In the genomic region with DNA sequence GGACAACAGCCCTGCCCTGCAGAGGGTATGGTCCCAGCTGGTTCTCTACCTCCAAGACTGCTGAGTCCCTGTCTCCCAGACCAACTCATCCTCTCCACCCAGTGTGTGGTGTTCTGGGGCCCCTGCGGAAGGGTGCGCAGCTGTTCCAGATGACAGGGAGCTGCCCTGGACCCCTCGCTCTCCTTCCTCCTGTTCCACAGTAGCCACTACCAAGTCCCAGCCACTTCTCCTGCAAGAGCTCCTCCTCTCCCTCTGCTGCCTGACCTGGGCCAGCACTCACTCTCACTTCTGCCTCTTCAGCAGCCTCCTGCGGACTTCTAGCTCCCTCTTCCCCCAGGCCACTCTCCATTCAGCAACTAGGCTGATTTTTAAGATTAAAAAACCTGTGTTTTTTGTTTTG, we compare ENCODE assay signal across 20 cellular contexts. TPM values are rescaled to one million over a fixed set of nuclear protein-coding genes. Genes with fewer than 3 reads are reported as not detected.
A peak's percentile ranks its signal among the peaks of the same experiment; 100 is the strongest.
DNase-seq lines count a peak whose midpoint lies in the region; ATAC-seq, FAIRE-seq and TF ChIP-seq lines count a peak whose summit lies in the region.
"Had no signal": no experiment of that assay in that cellular context is flagged by ENCODE, and none has a peak within 500 bp of the region (broad histone marks: within the 10 kb centered on the region; RNA-seq: fewer than 3 reads in every experiment).

No MANE protein-coding gene starts in this region.

- peaks cover 29% of the 10 kb centered on the region for H3K27me3 Mint-ChIP-seq in T-helper 17 cell
- H3K27me3 Mint-ChIP-seq in progenitor cell of endocrine pancreas: peaks cover 2% of the 10 kb centered on the region

- peaks cover 7% of the 10 kb centered on the region for H3K9me3 Mint-ChIP-seq in progenitor cell of endocrine pancreas (ENCODE audit: low read depth)

- H2AK5ac ChIP-seq in IMR-90 (ENCODE audit: low read depth, low read length): no peak overlapping the region

- no peak for DNase-seq in IMR-90
- no peak for DNase-seq in T-helper 17 cell
- DNase-seq in islet precursor cell: peak; percentile 50
- no peak for DNase-seq in progenitor cell of endocrine pancreas (ENCODE audit: low spot score, unreplicated experiment)
- no peak for DNase-seq in T-helper 9 cell
- DNase-seq in small intestine: no peak
- DNase-seq: C1 segment of cervical spinal cord; CD8-positive, alpha-beta memory T cell; DMS79; H7; MM.1S; NCI-H187; NCI-H2107; NCI-H510A; NCI-H748 treated with DMSO at 0.1 percent for 48 hours; SHP77; SK-N-SH had no signal

- H3K9me3 ChIP-seq in IMR-90 (ENCODE audit: control insufficient read depth, insufficient read depth, low read length) (no peaks in the 10 kb centered on the region), T-helper 17 cell (ENCODE audit: control insufficient read depth, low read length, poor library complexity, severe bottlenecking) (no peaks in the 10 kb centered on the region), small intestine (ENCODE audit: control insufficient read depth, low read depth) (no peaks in the 10 kb centered on the region)
- H3K9me3 ChIP-seq: SK-N-SH had no signal

- TF ChIP-seq RAD21 in IMR-90 (IDR thresholded peaks at IDR 0.05; ENCODE audit: low read length): no peak

- 92% methylated on average over 2 of the region's 4 CpGs; no CpG with 5 or more reads in 1 of the 2 experiments for WGBS in IMR-90 (ENCODE audit: extremely low coverage in 2 of 2, insufficient read length in 1 of 2), 2 experiments
- 71 to 85% (median 72%) methylated on average over 4 of the region's 4 CpGs for WGBS in small intestine, 3 donors

- dilution Hi-C loops in IMR-90 (cut with HindIII; ENCODE audit: low sequenced_read_pairs, unreplicated experiment): no loop called here

- no peaks in the 10 kb centered on the region for H3K36me3 ChIP-seq in IMR-90 (ENCODE audit: control insufficient read depth, insufficient read depth, low read length)
- no peaks in the 10 kb centered on the region for H3K36me3 ChIP-seq in small intestine (ENCODE audit: control insufficient read depth in 2 of 2, insufficient read depth in 2 of 2, low read length in 2 of 2)

- no peak overlapping the region for H2BK20ac ChIP-seq in IMR-90 (ENCODE audit: low read depth, low read length)

- TF ChIP-seq POLR2A in IMR-90 (IDR thresholded peaks at IDR 0.05; ENCODE audit: low read depth, low read length): no peak

- BruUV-seq in IMR-90 (replicated peaks; lab: Mats Ljungman, UMichigan): no TSS peak

- no peak overlapping the region for H2BK15ac ChIP-seq in IMR-90 (ENCODE audit: low read depth, low read length)

- POLR2A ChIA-PET in IMR-90 (lab: Charles Lee; ENCODE audit: unreplicated experiment): no interaction called here

- H3K79me1 ChIP-seq in IMR-90 (ENCODE audit: low read depth in 1 of 2, low read length in 2 of 2): no peaks in the 10 kb centered on the region

- CTCF ChIA-PET in IMR-90 (lab: Yijun Ruan, JAX): interaction anchor here (1.2 to 1.6 kb wide), 2 partner anchors 19 to 299 kb away, joined by 3 to 8 read pairs; no protein-coding TSS in a partner anchor

- peaks cover 10% of the 10 kb centered on the region for H3K4me1 Mint-ChIP-seq in T-helper 17 cell
- peaks cover 10% of the 10 kb centered on the region for H3K4me1 Mint-ChIP-seq in progenitor cell of endocrine pancreas (ENCODE audit: low read depth)

- no peak overlapping the region for H3K4ac ChIP-seq in IMR-90 (ENCODE audit: low read depth, low read length)

- H4K20me1 ChIP-seq in IMR-90 (ENCODE audit: insufficient read depth, low read length): no peaks in the 10 kb centered on the region

- no peak overlapping the region for H3K14ac ChIP-seq in IMR-90 (replicated peaks; ENCODE audit: low read depth, low read length)

- H2AK9ac ChIP-seq in IMR-90 (replicated peaks; ENCODE audit: low read depth, low read length, poor library complexity): no peak overlapping the region

- H3K18ac ChIP-seq in IMR-90 (ENCODE audit: low read depth, low read length): no peak overlapping the region

- no peak overlapping the region for H4K8ac ChIP-seq in IMR-90 (ENCODE audit: low read depth in 2 of 2, low read length in 2 of 2)

- no peak overlapping the region for H2BK120ac ChIP-seq in IMR-90 (ENCODE audit: low read depth, low read length)

- TF ChIP-seq CTCF in IMR-90 (conservative IDR thresholded peaks at IDR 0.05; ENCODE audit: low read depth, low read length): no peak
- no peak for TF ChIP-seq CTCF in progenitor cell of endocrine pancreas (IDR thresholded peaks at IDR 0.05; ENCODE audit: unreplicated experiment)

- H3K27ac ChIP-seq in IMR-90 (ENCODE audit: insufficient read depth, low read length) (no peak overlapping the region), small intestine (ENCODE audit: low read depth in 1 of 2, low read length in 1 of 2) (no peak overlapping the region)

- ATAC-seq in IMR-90 (ENCODE audit: low read depth) (no peak), T-helper 17 cell (no peak), HG02938 (IDR thresholded peaks at IDR 0.05; ENCODE audit: unreplicated experiment) (no peak)

- H3K4me1 ChIP-seq in IMR-90 (ENCODE audit: control insufficient read depth, insufficient read depth, low read length) (no peaks in the 10 kb centered on the region), small intestine (ENCODE audit: control insufficient read depth in 2 of 2, insufficient read depth in 1 of 2, low read depth in 1 of 2, low read length in 1 of 2) (no peaks in the 10 kb centered on the region)

- H3K27me3 ChIP-seq in IMR-90 (ENCODE audit: control insufficient read depth, insufficient read depth, low read length) (peaks cover 3% of the 10 kb centered on the region; the same call in 1 of the 2 replicates), small intestine (ENCODE audit: control insufficient read depth in 2 of 2, insufficient read depth in 2 of 2, low read length in 2 of 2) (no peaks in the 10 kb centered on the region)

- H3K23ac ChIP-seq in IMR-90 (ENCODE audit: low read depth, low read length): no peak overlapping the region

- H2BK5ac ChIP-seq in IMR-90 (ENCODE audit: low read depth, low read length, poor library complexity, severe bottlenecking): no peak overlapping the region

- no peaks in the 10 kb centered on the region for H3K9me1 ChIP-seq in IMR-90 (ENCODE audit: insufficient read depth, low read length)

- peak overlapping the region; percentile 24 for H2AFZ ChIP-seq in IMR-90 (replicated peaks; ENCODE audit: low read length, poor library complexity)

- H3K4me2 ChIP-seq in IMR-90 (ENCODE audit: low read depth, low read length): no peak overlapping the region
- H3K4me2 ChIP-seq: SK-N-SH had no signal

- no peak overlapping the region for H4K91ac ChIP-seq in IMR-90 (ENCODE audit: insufficient read depth, low read depth, low read length)

- H3K9ac ChIP-seq in IMR-90 (ENCODE audit: low read depth, low read length): no peak overlapping the region
- H3K9ac ChIP-seq: SK-N-SH had no signal

- H4K5ac ChIP-seq in IMR-90 (ENCODE audit: low read depth, low read length): no peak overlapping the region

- H3K4me3 Mint-ChIP-seq in T-helper 17 cell (no peak overlapping the region), progenitor cell of endocrine pancreas (ENCODE audit: low read depth) (no peak overlapping the region)
- H3K4me3 Mint-ChIP-seq: CD8-positive, alpha-beta memory T cell had no signal

- peak overlapping the region; percentile 87 for H3K27ac Mint-ChIP-seq in T-helper 17 cell
- peak overlapping the region; percentile 10 for H3K27ac Mint-ChIP-seq in progenitor cell of endocrine pancreas

- no peak for FAIRE-seq in small intestine (lab: Jason Lieb, UNC)
- FAIRE-seq: D721Med, HTR-8/SVneo had no signal

- H3K4me3 ChIP-seq in IMR-90 (ENCODE audit: insufficient read depth, low read depth, low read length) (no peak overlapping the region), small intestine (ENCODE audit: low read depth in 1 of 2, low read length in 2 of 2) (no peak overlapping the region)

- in situ Hi-C loops in IMR-90 (cut with MboI; ENCODE audit: low sequenced_read_pairs): loop anchor here (10.0 kb wide), 1 partner anchor 295 kb away; no protein-coding TSS in a partner anchor

- intact Hi-C loops in IMR-90 (cut with micrococcal nuclease): loop anchor here (2.0 kb wide), 1 partner anchor 41 kb away; a partner anchor contains a TSS

- no peak overlapping the region for H3K56ac ChIP-seq in IMR-90 (ENCODE audit: extremely low read depth, insufficient read depth, low read length)

- H3K36me3 Mint-ChIP-seq in T-helper 17 cell (ENCODE audit: low read depth) (no peaks in the 10 kb centered on the region), progenitor cell of endocrine pancreas (ENCODE audit: insufficient read depth) (peaks cover 8% of the 10 kb centered on the region)

TF ChIP-seq in IMR-90, 13 proteins besides CTCF, POLR2A, EP300 and RAD21:
- TF ChIP-seq CHD1 (IDR thresholded peaks at IDR 0.05; ENCODE audit: low read depth, low read length): no peak
- TF ChIP-seq CEBPB (IDR thresholded peaks at IDR 0.05; ENCODE audit: low read depth, low read length): no peak
- TF ChIP-seq, protein P1, sequence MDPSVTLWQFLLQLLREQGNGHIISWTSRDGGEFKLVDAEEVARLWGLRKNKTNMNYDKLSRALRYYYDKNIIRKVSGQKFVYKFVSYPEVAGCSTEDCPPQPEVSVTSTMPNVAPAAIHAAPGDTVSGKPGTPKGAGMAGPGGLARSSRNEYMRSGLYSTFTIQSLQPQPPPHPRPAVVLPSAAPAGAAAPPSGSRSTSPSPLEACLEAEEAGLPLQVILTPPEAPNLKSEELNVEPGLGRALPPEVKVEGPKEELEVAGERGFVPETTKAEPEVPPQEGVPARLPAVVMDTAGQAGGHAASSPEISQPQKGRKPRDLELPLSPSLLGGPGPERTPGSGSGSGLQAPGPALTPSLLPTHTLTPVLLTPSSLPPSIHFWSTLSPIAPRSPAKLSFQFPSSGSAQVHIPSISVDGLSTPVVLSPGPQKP (IDR thresholded peaks at IDR 0.05; ENCODE audit: borderline replicate concordance, low read depth, low read length): no peak

RNA-seq across cellular contexts. Expression of a gene that starts 40.1 kb away (rescaled TPM):
- 27.8 and 40.0 TPM in 2 replicates for total RNA-seq in IMR-90 (2012; rRNA removed)
- polyA plus RNA-seq in IMR-90 (2012; rRNA removed): 16.8 and 22.8 TPM in 2 replicates
- 6.0 and 9.4 TPM in 2 replicates for polyA plus RNA-seq in IMR-90 (2012; cell fraction: cytosol; rRNA removed)
- polyA plus RNA-seq in IMR-90 (2012; cell fraction: nucleus; rRNA removed; ENCODE audit: low replicate concordance): 4.9 and 22.2 TPM in 2 replicates
- total RNA-seq in T-helper 17 cell: 10 to 100 TPM; 17.6 to 20.4 TPM
- 33.9 and 35.6 TPM in 2 replicates for total RNA-seq in progenitor cell of endocrine pancreas
- polyA plus RNA-seq in small intestine: 10 to 100 TPM; 14.9 to 20.1 (median 18.1) TPM
